Comparison of ENCODE assay signal across 28 cellular contexts in genomic region chr6:44641344-44641743, GRCh38.
DNase-seq lines count a peak whose midpoint lies in the region; ATAC-seq, FAIRE-seq and TF ChIP-seq lines count a peak whose summit lies in the region.
"Had no signal": no experiment of that assay in that cellular context is flagged by ENCODE, and none has a peak within 500 bp of the region (broad histone marks: within the 10 kb centered on the region; RNA-seq: fewer than 3 reads in every experiment).

No MANE protein-coding gene starts in this region.

- H3K9me3 Mint-ChIP-seq in activated CD8-positive, alpha-beta T cell treated with anti-CD3 and anti-CD28 coated beads for 36 hours: no peaks in the 10 kb centered on the region
- H3K9me3 Mint-ChIP-seq in activated CD8-positive, alpha-beta T cell treated with anti-CD3 and anti-CD28 coated beads, Interleukin-2, amount 10 ng/mL, durations not matched to agents 7 days and 5 days (ENCODE audit: insufficient read depth): no peaks in the 10 kb centered on the region

- CTCF ChIA-PET in activated CD8-positive, alpha-beta T cell treated with anti-CD3 and anti-CD28 coated beads for 36 hours (lab: Charles Lee): no interaction called here
- CTCF ChIA-PET in activated CD8-positive, alpha-beta T cell treated with anti-CD3 and anti-CD28 coated beads, Interleukin-2, amount 10 ng/mL, durations not matched to agents 7 days and 5 days (lab: Charles Lee): interaction anchor here (0.7 to 1.1 kb wide), 3 partner anchors 15 to 166 kb away, joined by 3 read pairs; no protein-coding TSS in a partner anchor

- H3K36me3 ChIP-seq in bronchial epithelial cell (ENCODE audit: control insufficient read depth, insufficient read depth, low read length) (no peaks in the 10 kb centered on the region), skeletal muscle tissue (ENCODE audit: control insufficient read depth in 3 of 3, insufficient read depth in 3 of 3, low read length in 3 of 3) (no peaks in the 10 kb centered on the region)
- H3K36me3 ChIP-seq: esophagus squamous epithelium, HAP-1, pancreas, right lobe of liver, WERI-Rb-1 had no signal

- peaks cover under 1 to 8% (median 6%) of the 10 kb centered on the region in 3 donors for H3K4me1 ChIP-seq in skeletal muscle tissue (ENCODE audit: control insufficient read depth in 3 of 3, insufficient read depth in 3 of 3, low read length in 3 of 3)
- H3K4me1 ChIP-seq: A549, Caco-2, esophagus squamous epithelium, HAP-1, pancreas, right lobe of liver had no signal

- H3K9ac ChIP-seq in skeletal muscle tissue (ENCODE audit: low read depth in 1 of 3, low read length in 3 of 3): no peak overlapping the region
- H3K9ac ChIP-seq: KMS-11 had no signal

- no peak for FAIRE-seq in bronchial epithelial cell (lab: Jason Lieb, UNC)
- FAIRE-seq: A549, pancreas had no signal

- H3K27me3 ChIP-seq in bronchial epithelial cell (ENCODE audit: control insufficient read depth, insufficient read depth, low read length): peaks cover 3% of the 10 kb centered on the region
- peaks cover 0 to 4% (median 2%) of the 10 kb centered on the region in 3 donors for H3K27me3 ChIP-seq in skeletal muscle tissue (ENCODE audit: control insufficient read depth in 3 of 3, insufficient read depth in 3 of 3, low read length in 3 of 3)
- H3K27me3 ChIP-seq: pancreas, right lobe of liver had no signal

- H3K9me3 ChIP-seq in skeletal muscle tissue (ENCODE audit: control insufficient read depth in 3 of 3, low read length in 3 of 3): peaks cover 0 to 3% (median 0%) of the 10 kb centered on the region in 3 donors
- H3K9me3 ChIP-seq: A549, esophagus squamous epithelium, HAP-1, pancreas, right lobe of liver had no signal

- intact Hi-C loops in activated CD8-positive, alpha-beta T cell treated with anti-CD3 and anti-CD28 coated beads for 36 hours (cut with micrococcal nuclease): no loop called here

- DNase-seq in activated CD8-positive, alpha-beta T cell treated with anti-CD3 and anti-CD28 coated beads for 36 hours: peak; percentile 16
- no peak for DNase-seq in activated CD8-positive, alpha-beta T cell treated with anti-CD3 and anti-CD28 coated beads, Interleukin-2, amount 10 ng/mL, durations not matched to agents 7 days and 5 days
- peak; percentile 67 for DNase-seq in RPMI7951 (ENCODE audit: low read depth)
- peak; percentile 51 for DNase-seq in bronchial epithelial cell (ENCODE audit: low read depth)
- no peak for DNase-seq in NCI-H510A treated with DMSO at 0.1 percent for 48 hours (lab: John Stamatoyannopoulos, UW)
- no peak for DNase-seq in HCEC 1CT
- DNase-seq: activated gamma-delta T cell treated with Interleukin-2 at 50 U/mL for 16 hours; amniotic stem cell; Caco-2; DND-41; effector CD8-positive, alpha-beta T cell; esophagus squamous epithelium; left cardiac atrium; mesendoderm; naive thymus-derived CD8-positive, alpha-beta T cell; NCI-H1694; NCI-H774; pancreas; right lobe of liver; SHP77; stimulated activated CD4-positive, alpha-beta T cell treated with anti-CD3 and anti-CD28 coated beads, Interleukin-1b, Interleukin-23, amount 100 ng/mL, for 48 hours; T-cell; WERI-Rb-1 had no signal

- H3K27me3 Mint-ChIP-seq in activated CD8-positive, alpha-beta T cell treated with anti-CD3 and anti-CD28 coated beads for 36 hours: no peaks in the 10 kb centered on the region
- no peaks in the 10 kb centered on the region for H3K27me3 Mint-ChIP-seq in activated CD8-positive, alpha-beta T cell treated with anti-CD3 and anti-CD28 coated beads, Interleukin-2, amount 10 ng/mL, durations not matched to agents 7 days and 5 days (ENCODE audit: low read depth)
- H3K27me3 Mint-ChIP-seq: T-cell had no signal

- H3K27ac ChIP-seq in skeletal muscle tissue (ENCODE audit: low read depth, low read length): peak overlapping the region; percentile 66
- H3K27ac ChIP-seq: A549, esophagus squamous epithelium, KMS-11, pancreas, right lobe of liver, WERI-Rb-1 had no signal

- no peak for TF ChIP-seq CTCF in activated CD8-positive, alpha-beta T cell treated with anti-CD3 and anti-CD28 coated beads for 36 hours (IDR thresholded peaks at IDR 0.05)
- TF ChIP-seq CTCF in bronchial epithelial cell (IDR thresholded peaks at IDR 0.05; ENCODE audit: insufficient read depth, low read length, severe bottlenecking): no peak

- no peaks in the 10 kb centered on the region for H3K36me3 Mint-ChIP-seq in activated CD8-positive, alpha-beta T cell treated with anti-CD3 and anti-CD28 coated beads for 36 hours (ENCODE audit: low read depth)
- no peaks in the 10 kb centered on the region for H3K36me3 Mint-ChIP-seq in activated CD8-positive, alpha-beta T cell treated with anti-CD3 and anti-CD28 coated beads, Interleukin-2, amount 10 ng/mL, durations not matched to agents 7 days and 5 days (ENCODE audit: low read depth)
- H3K36me3 Mint-ChIP-seq: T-cell had no signal

- peak overlapping the region; percentile 82 for H3K27ac Mint-ChIP-seq in activated CD8-positive, alpha-beta T cell treated with anti-CD3 and anti-CD28 coated beads for 36 hours
- no peak overlapping the region for H3K27ac Mint-ChIP-seq in activated CD8-positive, alpha-beta T cell treated with anti-CD3 and anti-CD28 coated beads, Interleukin-2, amount 10 ng/mL, durations not matched to agents 7 days and 5 days
- H3K27ac Mint-ChIP-seq: naive thymus-derived CD8-positive, alpha-beta T cell; T-cell had no signal

- POLR2A ChIA-PET in activated CD8-positive, alpha-beta T cell treated with anti-CD3 and anti-CD28 coated beads for 36 hours (lab: Charles Lee): interaction anchor here (1.1 kb wide), 1 partner anchor 12 kb away, joined by 3 read pairs; no protein-coding TSS in a partner anchor
- POLR2A ChIA-PET in activated CD8-positive, alpha-beta T cell treated with anti-CD3 and anti-CD28 coated beads, Interleukin-2, amount 10 ng/mL, durations not matched to agents 7 days and 5 days (lab: Charles Lee): no interaction called here

- ATAC-seq in activated CD8-positive, alpha-beta T cell treated with anti-CD3 and anti-CD28 coated beads for 36 hours: no peak
- ATAC-seq in activated CD8-positive, alpha-beta T cell treated with anti-CD3 and anti-CD28 coated beads, Interleukin-2, amount 10 ng/mL, durations not matched to agents 7 days and 5 days: no peak
- ATAC-seq in GM21381 (IDR thresholded peaks at IDR 0.05; ENCODE audit: unreplicated experiment): no peak
- ATAC-seq: A549; naive thymus-derived CD8-positive, alpha-beta T cell; pancreas; right lobe of liver; T-cell had no signal

- peaks cover 31% of the 10 kb centered on the region for H3K4me1 Mint-ChIP-seq in activated CD8-positive, alpha-beta T cell treated with anti-CD3 and anti-CD28 coated beads for 36 hours (ENCODE audit: low read depth)
- peaks cover 1% of the 10 kb centered on the region for H3K4me1 Mint-ChIP-seq in activated CD8-positive, alpha-beta T cell treated with anti-CD3 and anti-CD28 coated beads, Interleukin-2, amount 10 ng/mL, durations not matched to agents 7 days and 5 days (ENCODE audit: low read depth)
- H3K4me1 Mint-ChIP-seq: naive thymus-derived CD8-positive, alpha-beta T cell; T-cell had no signal

- H3K4me3 Mint-ChIP-seq in activated CD8-positive, alpha-beta T cell treated with anti-CD3 and anti-CD28 coated beads for 36 hours: no peak overlapping the region
- no peak overlapping the region for H3K4me3 Mint-ChIP-seq in activated CD8-positive, alpha-beta T cell treated with anti-CD3 and anti-CD28 coated beads, Interleukin-2, amount 10 ng/mL, durations not matched to agents 7 days and 5 days
- H3K4me3 Mint-ChIP-seq: naive thymus-derived CD8-positive, alpha-beta T cell; T-cell had no signal

- H3K4me3 ChIP-seq in bronchial epithelial cell (ENCODE audit: low read depth, low read length) (no peak overlapping the region), skeletal muscle tissue (ENCODE audit: low read length in 3 of 3) (no peak overlapping the region)
- H3K4me3 ChIP-seq: A549, esophagus squamous epithelium, HAP-1, pancreas, right lobe of liver had no signal

Comparison
In these comparisons a context has a peak if more than half of its experiments do, and no peak if none do; other contexts are left out.
1. DNase-seq: peak in activated CD8-positive, alpha-beta T cell treated with anti-CD3 and anti-CD28 coated beads for 36 hours (single experiment), RPMI7951 (single experiment) and bronchial epithelial cell (single experiment); none in activated CD8-positive, alpha-beta T cell treated with anti-CD3 and anti-CD28 coated beads, Interleukin-2, amount 10 ng/mL, durations not matched to agents 7 days and 5 days (single experiment), NCI-H510A treated with DMSO at 0.1 percent for 48 hours (single experiment) and HCEC 1CT (single experiment).